ENCODE assay signal across 25 cellular contexts in the genomic region with DNA sequence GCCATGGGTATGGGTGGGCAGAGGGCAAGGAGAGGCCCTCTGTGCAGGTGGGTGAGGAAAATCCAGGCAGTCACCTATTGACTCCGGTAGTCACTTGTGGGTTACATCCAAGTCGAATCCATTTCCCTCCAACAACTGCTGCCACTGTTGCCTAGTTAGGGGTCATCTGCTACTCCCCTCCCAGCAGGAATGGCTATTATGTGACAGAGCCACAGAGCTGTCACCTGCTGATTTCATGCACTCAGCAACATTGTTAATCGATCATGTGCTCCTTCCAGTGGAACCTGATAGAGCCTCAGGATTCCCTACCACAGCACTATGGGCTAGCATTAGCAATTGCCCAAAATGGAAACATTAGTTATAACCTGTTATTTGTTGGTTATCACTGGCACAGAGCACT.
"Had no signal": no experiment of that assay in that cellular context is flagged by ENCODE, and none has a peak within 500 bp of the region (broad histone marks: within the 10 kb centered on the region; RNA-seq: fewer than 3 reads in every experiment).

No MANE protein-coding gene starts in this region.

- H3K4me3 Mint-ChIP-seq: activated naive CD8-positive, alpha-beta T cell treated with anti-CD3 and anti-CD28 coated beads, Interleukin-2, amount 50 U/mL, for 24 hours; effector memory CD8-positive, alpha-beta T cell; natural killer cell treated with Interleukin-12 subunit alpha and Interleukin-12 subunit beta and Interleukin-15 and Interleukin-18, amount 100 ng/mL, for 72 hours; T-helper 2 cell treated with Interferon-gamma antibody and Interleukin-4, amounts not matched to agents 5 μg/mL and 100 μg/mL, for 36 hours; type B pancreatic cell had no signal

- H3K4me2 ChIP-seq: hepatocyte had no signal

- H3K27me3 Mint-ChIP-seq: activated naive CD8-positive, alpha-beta T cell treated with anti-CD3 and anti-CD28 coated beads, Interleukin-2, amount 50 U/mL, for 24 hours; effector memory CD8-positive, alpha-beta T cell; natural killer cell treated with Interleukin-12 subunit alpha and Interleukin-12 subunit beta and Interleukin-15 and Interleukin-18, amount 100 ng/mL, for 72 hours; type B pancreatic cell had no signal

- H3K9me3 Mint-ChIP-seq: activated naive CD8-positive, alpha-beta T cell treated with anti-CD3 and anti-CD28 coated beads, Interleukin-2, amount 50 U/mL, for 24 hours; natural killer cell treated with Interleukin-12 subunit alpha and Interleukin-12 subunit beta and Interleukin-15 and Interleukin-18, amount 100 ng/mL, for 72 hours; T-helper 2 cell treated with Interferon-gamma antibody and Interleukin-4, amounts not matched to agents 5 μg/mL and 100 μg/mL, for 36 hours; type B pancreatic cell had no signal

- H3K27me3 ChIP-seq: gastroesophageal sphincter, hepatocyte, neutrophil, right lobe of liver, testis, vagina had no signal

- ATAC-seq: activated naive CD8-positive, alpha-beta T cell treated with anti-CD3 and anti-CD28 coated beads, Interleukin-2, amount 50 U/mL, for 24 hours; effector memory CD8-positive, alpha-beta T cell; gastroesophageal sphincter; natural killer cell treated with Interleukin-12 subunit alpha and Interleukin-12 subunit beta and Interleukin-15 and Interleukin-18, amount 100 ng/mL, for 72 hours; right lobe of liver; stimulated activated naive CD8-positive, alpha-beta T cell treated with anti-CD3 and anti-CD28 coated beads, Interleukin-15, Interleukin-2, amounts not matched to agents 100 U/mL and 50 U/mL, for 24 hours had no signal

- H3K27ac ChIP-seq: gastroesophageal sphincter, hepatocyte, left ventricle myocardium inferior, neutrophil, right lobe of liver, testis had no signal

- H3K4me3 ChIP-seq: gastroesophageal sphincter, hepatocyte, left ventricle myocardium inferior, lung, right lobe of liver, testis, vagina had no signal

- DNase-seq: activated CD4-positive, alpha-beta T cell treated with anti-CD3 and anti-CD28 coated beads for 4 hours; activated CD4-positive, alpha-beta T cell treated with anti-CD3 and anti-CD28 coated beads, Interleukin-2, amount 50 U/mL, for 48 hours; activated CD8-positive, alpha-beta memory T cell treated with anti-CD3 and anti-CD28 coated beads for 24 hours; activated effector memory CD4-positive, alpha-beta T cell treated with Interleukin-2 at 50 U/mL for 16 hours; activated naive CD4-positive, alpha-beta T cell treated with Interleukin-2 at 50 U/mL for 16 hours; activated naive CD8-positive, alpha-beta T cell treated with anti-CD3 and anti-CD28 coated beads, Interleukin-2, amount 50 U/mL, for 24 hours; amygdala; cortex of kidney; effector memory CD8-positive, alpha-beta T cell; erythroblast; islet precursor cell; left ventricle myocardium inferior; mesendoderm; right lobe of liver; stimulated activated CD4-positive, alpha-beta T cell treated with anti-CD3 and anti-CD28 coated beads, Interleukin-4, amount 100 ng/mL, for 1 hour; stimulated activated naive CD8-positive, alpha-beta T cell treated with anti-CD3 and anti-CD28 coated beads, Interleukin-15, Interleukin-2, amounts not matched to agents 100 U/mL and 50 U/mL, for 24 hours; testis had no signal

- H2AFZ ChIP-seq: hepatocyte had no signal

- H3K9me3 ChIP-seq: gastroesophageal sphincter, left ventricle myocardium inferior, neutrophil, right lobe of liver, testis, vagina had no signal

- H3K27ac Mint-ChIP-seq: activated naive CD8-positive, alpha-beta T cell treated with anti-CD3 and anti-CD28 coated beads, Interleukin-2, amount 50 U/mL, for 24 hours; effector memory CD8-positive, alpha-beta T cell; T-helper 2 cell treated with Interferon-gamma antibody and Interleukin-4, amounts not matched to agents 5 μg/mL and 100 μg/mL, for 36 hours; type B pancreatic cell had no signal

- H3K79me2 ChIP-seq: hepatocyte had no signal
